8 cellular contexts compared by ENCODE assay signal in genomic region chr7:66099551-66100407, GRCh38. TPM values are rescaled to one million over a fixed set of nuclear protein-coding genes. Genes with fewer than 3 reads are reported as not detected.
DNase-seq lines count a peak whose midpoint lies in the region; ATAC-seq and TF ChIP-seq lines count a peak whose summit lies in the region.

No MANE protein-coding gene starts in this region.

- H3K9me3 Mint-ChIP-seq in effector memory CD8-positive, alpha-beta T cell = no peaks in the 10 kb centered on the region
- H3K9me3 Mint-ChIP-seq in mesothelial cell of epicardium = no peaks in the 10 kb centered on the region

- TF ChIP-seq CTCF in AG04449 (IDR thresholded peaks at IDR 0.05; ENCODE audit: insufficient read depth, low read length, missing control alignments) (no peak), mesothelial cell of epicardium (IDR thresholded peaks at IDR 0.05; ENCODE audit: unreplicated experiment) (no peak)

- DNase-seq in AG04449 (ENCODE audit: low read depth, low spot score) = peak; percentile 53
- DNase-seq in NCI-H526 (lab: John Stamatoyannopoulos, UW) = peak; percentile 50 to 72
- peak; percentile 2 to 6 for DNase-seq in activated CD4-positive, alpha-beta T cell treated with anti-CD3 and anti-CD28 coated beads, Interleukin-2, amount 50 U/mL, for 4 hours
- DNase-seq in effector memory CD8-positive, alpha-beta T cell = peak in 1 of 3 experiments; percentile 20
- peak in 1 of 2 experiments; percentile 47 for DNase-seq in mesothelial cell of epicardium (ENCODE audit: low spot score in 2 of 2, unreplicated experiment in 2 of 2)
- peak; percentile 59 for DNase-seq in superior temporal gyrus (ENCODE audit: extremely low spot score)

- POLR2A ChIA-PET in AG04449 (lab: Yijun Ruan, JAX) = no interaction called here

- ATAC-seq in GM18861 (IDR thresholded peaks at IDR 0.05; ENCODE audit: unreplicated experiment) (peak; percentile 61), HG03103 (IDR thresholded peaks at IDR 0.05; ENCODE audit: low read depth, unreplicated experiment) (peak; percentile 75)
- peak; percentile 83 for ATAC-seq in effector memory CD8-positive, alpha-beta T cell (replicated peaks)

- peak overlapping the region; percentile 91 to 97 for H3K27ac Mint-ChIP-seq in effector memory CD8-positive, alpha-beta T cell
- H3K27ac Mint-ChIP-seq in mesothelial cell of epicardium = peak overlapping the region; percentile 91

- no peaks in the 10 kb centered on the region for H3K36me3 Mint-ChIP-seq in effector memory CD8-positive, alpha-beta T cell (ENCODE audit: insufficient read depth)
- H3K36me3 Mint-ChIP-seq in mesothelial cell of epicardium = no peaks in the 10 kb centered on the region

- H3K27me3 Mint-ChIP-seq in effector memory CD8-positive, alpha-beta T cell = no peaks in the 10 kb centered on the region
- H3K27me3 Mint-ChIP-seq in mesothelial cell of epicardium (ENCODE audit: low read depth) = no peaks in the 10 kb centered on the region

- peaks cover 7 to 11% of the 10 kb centered on the region in 2 donors for H3K4me1 Mint-ChIP-seq in effector memory CD8-positive, alpha-beta T cell (ENCODE audit: low read depth in 2 of 2)
- H3K4me1 Mint-ChIP-seq in mesothelial cell of epicardium = peaks cover 8% of the 10 kb centered on the region

- CTCF ChIA-PET in AG04449 (lab: Yijun Ruan, JAX) = no interaction called here

- peak overlapping the region; percentile 60 for H3K4me3 ChIP-seq in AG04449 (ENCODE audit: low read depth, low read length)

- peak overlapping the region; percentile 77 to 92 for H3K4me3 Mint-ChIP-seq in effector memory CD8-positive, alpha-beta T cell
- H3K4me3 Mint-ChIP-seq in mesothelial cell of epicardium = peak overlapping the region; percentile 65

RNA-seq across cellular contexts. Expression of gene CRCP, which starts 14.9 kb away (rescaled TPM):
- total RNA-seq in mesothelial cell of epicardium = 25.8 to 27.0 TPM (median 26.5 TPM) in 3 replicates

RNA-seq across cellular contexts. Expression of gene ASL, which starts 24.2 kb away (rescaled TPM):
- total RNA-seq in mesothelial cell of epicardium = 11.3 to 12.4 TPM (median 11.3 TPM) in 3 replicates
